In genomic region chr16:88366704-88367047, GRCh38 we compare ENCODE assay signal across 2 cellular contexts.
TF ChIP-seq lines count a peak whose summit lies in the region.

No MANE protein-coding gene starts in this region.

TF ChIP-seq in HEK293, 187 proteins besides CTCF, POLR2A, EP300 and RAD21 (continues in another document):
- TF ChIP-seq ZNF776 (tag by site-specific recombination; IDR thresholded peaks at IDR 0.05; ENCODE audit: borderline replicate concordance) (peak; percentile 57; the same call in 1 of the 2 replicates), ZNF513 (tag by site-specific recombination; IDR thresholded peaks at IDR 0.05) (peak; percentile 89), ZNF677 (tag by site-specific recombination; IDR thresholded peaks at IDR 0.05) (no peak), ZNF214 (tag by site-specific recombination; IDR thresholded peaks at IDR 0.05; ENCODE audit: borderline replicate concordance) (no peak), ZNF623 (tag by site-specific recombination; IDR thresholded peaks at IDR 0.05) (no peak), ZNF580 (tag by site-specific recombination; IDR thresholded peaks at IDR 0.05) (no peak), ZNF830 (tag by site-specific recombination; IDR thresholded peaks at IDR 0.05; ENCODE audit: low read depth) (no peak), SCRT1 (tag by site-specific recombination; IDR thresholded peaks at IDR 0.05; ENCODE audit: borderline replicate concordance) (no peak), ZNF560 (tag by site-specific recombination; IDR thresholded peaks at IDR 0.05; ENCODE audit: borderline replicate concordance) (no peak), ZNF76 (tag by site-specific recombination; IDR thresholded peaks at IDR 0.05; ENCODE audit: borderline replicate concordance, low read depth) (no peak), ZNF112 (tag by site-specific recombination; IDR thresholded peaks at IDR 0.05) (no peak), BCL6B (tag by site-specific recombination; IDR thresholded peaks at IDR 0.05) (peak; percentile 49; the same call in 1 of the 2 replicates), PBX3 (CRISPR knock-in tag; IDR thresholded peaks at IDR 0.05) (no peak), ZFP41 (tag by site-specific recombination; IDR thresholded peaks at IDR 0.05; ENCODE audit: borderline replicate concordance) (no peak), ZNF423 (tag by site-specific recombination; IDR thresholded peaks at IDR 0.05) (no peak), ZNF501 (tag by site-specific recombination; IDR thresholded peaks at IDR 0.05) (no peak), ZNF792 (tag by site-specific recombination; IDR thresholded peaks at IDR 0.05) (no peak), ZNF624 (tag by site-specific recombination; IDR thresholded peaks at IDR 0.05) (no peak), ZNF785 (tag by site-specific recombination; IDR thresholded peaks at IDR 0.05) (no peak), ZNF692 (tag by site-specific recombination; IDR thresholded peaks at IDR 0.05) (no peak), ZNF174 (tag by site-specific recombination; IDR thresholded peaks at IDR 0.05) (no peak), ZNF19 (tag by site-specific recombination; IDR thresholded peaks at IDR 0.05; ENCODE audit: low read depth) (no peak), ZNF449 (tag by site-specific recombination; IDR thresholded peaks at IDR 0.05) (no peak), ZNF155 (tag by site-specific recombination; IDR thresholded peaks at IDR 0.05) (no peak), ZNF777 (tag by site-specific recombination; IDR thresholded peaks at IDR 0.05; ENCODE audit: borderline replicate concordance) (0 out of 2 replicates have a peak, but pooled peaks have one; percentile 37), MZF1 (tag by site-specific recombination; IDR thresholded peaks at IDR 0.05; ENCODE audit: borderline replicate concordance) (no peak)

TF ChIP-seq in H1, 55 proteins besides CTCF, POLR2A, EP300 and RAD21:
- no peak for TF ChIP-seq BACH1 (IDR thresholded peaks at IDR 0.05; ENCODE audit: low read length)
- TF ChIP-seq CHD7 (IDR thresholded peaks at IDR 0.05; ENCODE audit: insufficient replicate concordance, low read length), result no peak
- no peak for TF ChIP-seq TAF1 (IDR thresholded peaks at IDR 0.05; ENCODE audit: low read depth, low read length)
- no peak for TF ChIP-seq RXRA (IDR thresholded peaks at IDR 0.05; ENCODE audit: insufficient read depth, low read depth, low read length)
- no peak for TF ChIP-seq ATF2 (IDR thresholded peaks at IDR 0.05; ENCODE audit: low read length)
- TF ChIP-seq TAF7 (optimal IDR thresholded peaks at IDR 0.05; ENCODE audit: borderline replicate concordance, low read depth, low read length), result no peak
- no peak for TF ChIP-seq CTBP2 (IDR thresholded peaks at IDR 0.05; ENCODE audit: borderline replicate concordance, insufficient read depth, insufficient read length, low read length)
- TF ChIP-seq BCL11A (IDR thresholded peaks at IDR 0.05; ENCODE audit: low read depth in 2 of 2, low read length in 2 of 2), result no peak
- TF ChIP-seq EZH2 (IDR thresholded peaks at IDR 0.05; ENCODE audit: low read depth, low read length, severe bottlenecking), result no peak
- no peak for TF ChIP-seq SRF (IDR thresholded peaks at IDR 0.05; ENCODE audit: low read depth, low read length)
- no peak for TF ChIP-seq RFX5 (IDR thresholded peaks at IDR 0.05; ENCODE audit: borderline replicate concordance, low read depth, low read length)
- no peak for TF ChIP-seq MAFK (IDR thresholded peaks at IDR 0.05; ENCODE audit: low read depth, low read length)
- no peak for TF ChIP-seq E2F6 (IDR thresholded peaks at IDR 0.05)
- TF ChIP-seq SP1 (IDR thresholded peaks at IDR 0.05; ENCODE audit: low read depth, low read length), result no peak
- no peak for TF ChIP-seq GTF2F1 (IDR thresholded peaks at IDR 0.05; ENCODE audit: borderline replicate concordance, low read depth, low read length)
